ENCODE assay signal across 14 cellular contexts in genomic region chr12:131239384-131240094, GRCh38.
DNase-seq lines count a peak whose midpoint lies in the region; ATAC-seq and TF ChIP-seq lines count a peak whose summit lies in the region.
"Had no signal": no experiment of that assay in that cellular context is flagged by ENCODE, and none has a peak within 500 bp of the region (broad histone marks: within the 10 kb centered on the region; RNA-seq: fewer than 3 reads in every experiment).

No MANE protein-coding gene starts in this region.

- H3K4me3 ChIP-seq in BLaER1 treated with 17β-estradiol and CSF1 and Interleukin-3, amounts not matched to agents 10 nM and 100 nM: peak overlapping the region in 1 of 10 experiments; percentile 7; a peak in 1 of 20 replicates
- no peak overlapping the region for H3K4me3 ChIP-seq in gastrocnemius medialis
- no peak overlapping the region for H3K4me3 ChIP-seq in effector memory CD4-positive, alpha-beta T cell (ENCODE audit: insufficient read depth, low read depth, low read length, poor library complexity, severe bottlenecking)

- peaks cover 37% of the 10 kb centered on the region for H3K27me3 Mint-ChIP-seq in mesothelial cell of epicardium (ENCODE audit: low read depth)

- peaks cover 4% of the 10 kb centered on the region for H3K4me1 Mint-ChIP-seq in mesothelial cell of epicardium
- H3K4me1 Mint-ChIP-seq: CD14-positive monocyte had no signal

- ATAC-seq in GM18907 (IDR thresholded peaks at IDR 0.05; ENCODE audit: unreplicated experiment): peak; percentile 77
- ATAC-seq in HG02610 (IDR thresholded peaks at IDR 0.05; ENCODE audit: unreplicated experiment): peak; percentile 87
- peak; percentile 57 for ATAC-seq in HG03439 (IDR thresholded peaks at IDR 0.05; ENCODE audit: unreplicated experiment)
- no peak for ATAC-seq in gastrocnemius medialis
- ATAC-seq: naive thymus-derived CD4-positive, alpha-beta T cell had no signal

- peaks cover 0 to 4% (median 0%) of the 10 kb centered on the region in 11 experiments; a peak in 1 of 22 replicates for H3K36me3 ChIP-seq in BLaER1 treated with 17β-estradiol and CSF1 and Interleukin-3, amounts not matched to agents 10 nM and 100 nM
- H3K36me3 ChIP-seq in gastrocnemius medialis: no peaks in the 10 kb centered on the region
- H3K36me3 ChIP-seq in effector memory CD4-positive, alpha-beta T cell (ENCODE audit: control insufficient read depth, insufficient read depth, low read length): no peaks in the 10 kb centered on the region

- intact Hi-C loops in gastrocnemius medialis (cut with DNase I; ENCODE audit: low total_unique reads): no loop called here

- no peaks in the 10 kb centered on the region for H3K27me3 ChIP-seq in BLaER1 treated with 17β-estradiol and CSF1 and Interleukin-3, amounts not matched to agents 10 nM and 100 nM
- no peaks in the 10 kb centered on the region for H3K27me3 ChIP-seq in gastrocnemius medialis
- H3K27me3 ChIP-seq in effector memory CD4-positive, alpha-beta T cell (replicated peaks; ENCODE audit: control insufficient read depth, insufficient read depth, low read length, poor library complexity, severe bottlenecking): no peaks in the 10 kb centered on the region

- no peak overlapping the region for H3K27ac Mint-ChIP-seq in mesothelial cell of epicardium
- H3K27ac Mint-ChIP-seq: CD14-positive monocyte had no signal

- peak overlapping the region in 6 of 11 experiments; percentile 40 to 66 (median 62); a peak in 12 of 22 replicates for H3K27ac ChIP-seq in BLaER1 treated with 17β-estradiol and CSF1 and Interleukin-3, amounts not matched to agents 10 nM and 100 nM
- H3K27ac ChIP-seq in gastrocnemius medialis: no peak overlapping the region
- H3K27ac ChIP-seq in effector memory CD4-positive, alpha-beta T cell (ENCODE audit: insufficient read depth, low read length, poor library complexity, severe bottlenecking): no peak overlapping the region

- DNase-seq in gastrocnemius medialis: no peak
- no peak for DNase-seq in effector memory CD4-positive, alpha-beta T cell
- no peak for DNase-seq in mesothelial cell of epicardium (ENCODE audit: low spot score in 2 of 2, unreplicated experiment in 2 of 2)
- no peak for DNase-seq in COLO668 (lab: John Stamatoyannopoulos, UW; ENCODE audit: unreplicated experiment)
- DNase-seq: GDM1; MV-4-11; naive thymus-derived CD4-positive, alpha-beta T cell; NK-92 treated with Interleukin-12 subunit alpha and Interleukin-12 subunit beta, amount 100 ng/mL, for 24 hours; SK-N-SH had no signal

- peaks cover 21 to 27% (median 25%) of the 10 kb centered on the region in 11 experiments for H3K9me3 ChIP-seq in BLaER1 treated with 17β-estradiol and CSF1 and Interleukin-3, amounts not matched to agents 10 nM and 100 nM (replicated peaks in 1 of 11)
- H3K9me3 ChIP-seq in gastrocnemius medialis: no peaks in the 10 kb centered on the region
- H3K9me3 ChIP-seq in effector memory CD4-positive, alpha-beta T cell (ENCODE audit: control insufficient read depth, low read length): no peaks in the 10 kb centered on the region
- H3K9me3 ChIP-seq: SK-N-SH had no signal

- H3K9me3 Mint-ChIP-seq in mesothelial cell of epicardium: peaks cover 4% of the 10 kb centered on the region

- H3K4me3 Mint-ChIP-seq in mesothelial cell of epicardium: no peak overlapping the region
- H3K4me3 Mint-ChIP-seq: CD14-positive monocyte; naive thymus-derived CD4-positive, alpha-beta T cell had no signal

- in situ Hi-C loops in gastrocnemius medialis (cut with MboI; ENCODE audit: low sequenced_read_pairs in 4 of 4): no loop called here

- TF ChIP-seq CTCF in gastrocnemius medialis (IDR thresholded peaks at IDR 0.05 in 4 of 5, conservative IDR thresholded peaks at IDR 0.05 in 1 of 5): no peak
- no peak for TF ChIP-seq CTCF in mesothelial cell of epicardium (IDR thresholded peaks at IDR 0.05; ENCODE audit: unreplicated experiment)

- H3K4me2 ChIP-seq in BLaER1 treated with 17β-estradiol and CSF1 and Interleukin-3, amounts not matched to agents 10 nM and 100 nM: peak overlapping the region in 10 of 11 experiments; percentile 17 to 84 (median 71); a peak in 18 of 22 replicates
- H3K4me2 ChIP-seq: SK-N-SH had no signal

- H3K9ac ChIP-seq in BLaER1 treated with 17β-estradiol and CSF1 and Interleukin-3, amounts not matched to agents 10 nM and 100 nM: peak overlapping the region in 5 of 11 experiments; percentile 11 to 65 (median 52); a peak in 9 of 22 replicates
- H3K9ac ChIP-seq: SK-N-SH had no signal

- no peaks in the 10 kb centered on the region for H3K36me3 Mint-ChIP-seq in mesothelial cell of epicardium
- H3K36me3 Mint-ChIP-seq: CD14-positive monocyte; naive thymus-derived CD4-positive, alpha-beta T cell had no signal

- peaks cover 0 to 40% (median 23%) of the 10 kb centered on the region in 10 experiments; a peak in 17 of 20 replicates for H3K4me1 ChIP-seq in BLaER1 treated with 17β-estradiol and CSF1 and Interleukin-3, amounts not matched to agents 10 nM and 100 nM
- H3K4me1 ChIP-seq in gastrocnemius medialis: no peaks in the 10 kb centered on the region
- no peaks in the 10 kb centered on the region for H3K4me1 ChIP-seq in effector memory CD4-positive, alpha-beta T cell (ENCODE audit: control insufficient read depth, insufficient read depth, low read length, poor library complexity, severe bottlenecking)

- no peaks in the 10 kb centered on the region for H4K20me1 ChIP-seq in BLaER1 treated with 17β-estradiol and CSF1 and Interleukin-3, amounts not matched to agents 10 nM and 100 nM

- no peak for TF ChIP-seq POLR2A in gastrocnemius medialis (IDR thresholded peaks at IDR 0.05)

Comparison
In these comparisons a context has a peak if more than half of its experiments do, and no peak if none do; other contexts are left out.
1. H3K27ac ChIP-seq: peak in BLaER1 treated with 17β-estradiol and CSF1 and Interleukin-3, amounts not matched to agents 10 nM and 100 nM (6 of 11); none in gastrocnemius medialis (0 of 4) and effector memory CD4-positive, alpha-beta T cell (single experiment).
2. ATAC-seq: peak in GM18907 (single experiment), HG02610 (single experiment) and HG03439 (single experiment); none in gastrocnemius medialis (0 of 2).